In the genomic region with DNA sequence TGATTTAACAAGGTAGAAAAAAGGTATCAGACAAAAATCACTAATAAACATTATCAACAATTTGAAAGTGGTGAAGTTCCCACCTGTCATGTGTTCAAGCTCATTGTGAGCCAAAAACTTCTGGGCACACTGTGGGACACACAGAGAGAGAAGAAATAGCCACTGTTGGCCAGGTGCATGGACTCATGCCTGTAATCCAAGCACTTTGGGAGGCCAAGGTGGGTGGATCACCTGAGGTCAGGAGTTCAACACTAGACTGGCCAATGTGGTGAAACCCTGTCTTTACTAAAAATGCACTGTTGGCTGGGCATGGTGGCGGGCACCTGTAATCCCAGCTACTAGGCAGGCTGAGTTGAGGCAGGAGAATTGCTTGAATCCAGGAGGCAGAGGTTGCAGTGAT, we compare ENCODE assay signal across 8 cellular contexts.
"Had no signal": no experiment of that assay in that cellular context is flagged by ENCODE, and none has a peak within 500 bp of the region (broad histone marks: within the 10 kb centered on the region; RNA-seq: fewer than 3 reads in every experiment).

No MANE protein-coding gene starts in this region.

- DNase-seq: GM23248, GOT3, H7, H9, HCEC 1CT, HFFc6 had no signal

- H3K4me3 Mint-ChIP-seq: GM23338, H9, HFFc6 had no signal

- H3K27ac Mint-ChIP-seq: GM23338, H9, HFFc6 had no signal

- H3K9me3 Mint-ChIP-seq: GM23338, H9 had no signal

- ATAC-seq: GM23338, HCT116 had no signal
